ENCODE assay signal across 1 cellular context in the genomic region with DNA sequence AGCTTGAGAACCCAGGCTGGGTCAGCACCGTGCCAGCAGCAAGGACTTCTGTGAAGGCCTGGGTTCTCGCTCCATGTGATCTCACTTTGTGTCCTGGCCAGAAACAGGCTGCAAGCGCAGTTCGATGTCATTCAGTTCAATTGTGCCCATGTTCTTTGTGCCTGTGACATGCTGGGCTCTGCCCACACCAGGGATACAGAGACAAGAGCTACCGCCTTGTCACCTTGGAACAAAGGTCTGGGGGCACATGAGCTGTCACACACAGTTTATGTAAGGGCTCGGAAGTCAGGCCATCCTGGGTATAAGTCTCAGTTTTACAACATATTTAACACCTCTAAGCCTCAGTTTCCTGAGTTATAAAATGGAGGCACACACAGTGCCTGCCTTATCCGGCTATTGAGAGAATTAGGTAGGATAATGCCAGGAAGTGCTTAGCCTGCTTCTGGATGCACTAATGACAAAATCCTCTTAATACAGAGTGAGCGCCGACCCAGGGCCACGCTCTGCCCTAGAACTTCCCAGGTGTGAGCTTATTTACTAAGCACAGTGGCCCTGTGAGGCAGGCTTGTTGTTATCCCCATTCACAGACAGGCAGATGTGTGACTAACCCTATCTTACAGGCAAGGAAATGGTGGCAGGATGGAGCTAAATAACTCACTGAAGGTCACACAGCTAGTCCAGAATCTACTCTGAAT.
TF ChIP-seq lines count a peak whose summit lies in the region.

No MANE protein-coding gene starts in this region.

TF ChIP-seq in WTC11, 78 proteins besides CTCF, POLR2A, EP300 and RAD21 (continued from another document):
- TF ChIP-seq, protein P1, sequence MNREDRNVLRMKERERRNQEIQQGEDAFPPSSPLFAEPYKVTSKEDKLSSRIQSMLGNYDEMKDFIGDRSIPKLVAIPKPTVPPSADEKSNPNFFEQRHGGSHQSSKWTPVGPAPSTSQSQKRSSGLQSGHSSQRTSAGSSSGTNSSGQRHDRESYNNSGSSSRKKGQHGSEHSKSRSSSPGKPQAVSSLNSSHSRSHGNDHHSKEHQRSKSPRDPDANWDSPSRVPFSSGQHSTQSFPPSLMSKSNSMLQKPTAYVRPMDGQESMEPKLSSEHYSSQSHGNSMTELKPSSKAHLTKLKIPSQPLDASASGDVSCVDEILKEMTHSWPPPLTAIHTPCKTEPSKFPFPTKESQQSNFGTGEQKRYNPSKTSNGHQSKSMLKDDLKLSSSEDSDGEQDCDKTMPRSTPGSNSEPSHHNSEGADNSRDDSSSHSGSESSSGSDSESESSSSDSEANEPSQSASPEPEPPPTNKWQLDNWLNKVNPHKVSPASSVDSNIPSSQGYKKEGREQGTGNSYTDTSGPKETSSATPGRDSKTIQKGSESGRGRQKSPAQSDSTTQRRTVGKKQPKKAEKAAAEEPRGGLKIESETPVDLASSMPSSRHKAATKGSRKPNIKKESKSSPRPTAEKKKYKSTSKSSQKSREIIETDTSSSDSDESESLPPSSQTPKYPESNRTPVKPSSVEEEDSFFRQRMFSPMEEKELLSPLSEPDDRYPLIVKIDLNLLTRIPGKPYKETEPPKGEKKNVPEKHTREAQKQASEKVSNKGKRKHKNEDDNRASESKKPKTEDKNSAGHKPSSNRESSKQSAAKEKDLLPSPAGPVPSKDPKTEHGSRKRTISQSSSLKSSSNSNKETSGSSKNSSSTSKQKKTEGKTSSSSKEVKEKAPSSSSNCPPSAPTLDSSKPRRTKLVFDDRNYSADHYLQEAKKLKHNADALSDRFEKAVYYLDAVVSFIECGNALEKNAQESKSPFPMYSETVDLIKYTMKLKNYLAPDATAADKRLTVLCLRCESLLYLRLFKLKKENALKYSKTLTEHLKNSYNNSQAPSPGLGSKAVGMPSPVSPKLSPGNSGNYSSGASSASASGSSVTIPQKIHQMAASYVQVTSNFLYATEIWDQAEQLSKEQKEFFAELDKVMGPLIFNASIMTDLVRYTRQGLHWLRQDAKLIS (CRISPR knock-in tag; IDR thresholded peaks at IDR 0.05; ENCODE audit: borderline replicate concordance), result no peak
- TF ChIP-seq NR3C1 (CRISPR knock-in tag; conservative IDR thresholded peaks at IDR 0.05; ENCODE audit: low read depth) (no peak), TEAD1 (CRISPR knock-in tag; IDR thresholded peaks at IDR 0.05) (no peak), GTF2I (CRISPR knock-in tag; conservative IDR thresholded peaks at IDR 0.05) (no peak), ATF3 (CRISPR knock-in tag; conservative IDR thresholded peaks at IDR 0.05) (no peak)
TF ChIP-seq in WTC11: peak in this region for 0.
